24 cellular contexts compared by ENCODE assay signal in genomic region chr10:73635781-73636180, GRCh38. TPM values are rescaled to one million over a fixed set of nuclear protein-coding genes. Genes with fewer than 3 reads are reported as not detected.
"Had no signal": no experiment of that assay in that cellular context is flagged by ENCODE, and none has a peak within 500 bp of the region (broad histone marks: within the 10 kb centered on the region; RNA-seq: fewer than 3 reads in every experiment).

No MANE protein-coding gene starts in this region.

- H3K9me3 ChIP-seq: esophagus muscularis mucosa, spleen, thoracic aorta, vagina had no signal

- H3K27ac ChIP-seq: brain microvascular endothelial cell, dorsolateral prefrontal cortex, esophagus muscularis mucosa, spleen, thoracic aorta, vagina had no signal

- FAIRE-seq: colon, frontal cortex, islet of Langerhans had no signal

- H3K4me3 ChIP-seq: dorsolateral prefrontal cortex, esophagus muscularis mucosa, spleen, thoracic aorta, vagina had no signal

- H3K27me3 ChIP-seq: brain microvascular endothelial cell, dorsolateral prefrontal cortex, esophagus muscularis mucosa, spleen, vagina had no signal

- DNase-seq: activated CD4-positive, alpha-beta T cell treated with anti-CD3 and anti-CD28 coated beads, Interleukin-2, amount 10 ng/mL, durations not matched to agents 24 days and 14 days; activated CD4-positive, CD25-positive, alpha-beta regulatory T cell; activated CD8-positive, alpha-beta T cell treated with anti-CD3 and anti-CD28 coated beads for 36 hours; activated T-cell treated with anti-CD3 and anti-CD28 coated beads, Interleukin-2, amount 50 U/mL, for 1 hour; aorta; brain microvascular endothelial cell; central memory CD4-positive, alpha-beta T cell; dorsolateral prefrontal cortex; effector memory CD8-positive, alpha-beta T cell; left cardiac atrium; midbrain; spleen; stimulated activated CD4-positive, alpha-beta T cell treated with anti-CD3 and anti-CD28 coated beads, Interleukin-4, amount 100 ng/mL, for 24 hours; stimulated activated naive CD4-positive, alpha-beta T cell treated with Interleukin-2 at 50 U/mL for 16 hours; T1000 had no signal

- ATAC-seq: activated CD8-positive, alpha-beta T cell treated with anti-CD3 and anti-CD28 coated beads for 36 hours; activated naive CD4-positive, alpha-beta T cell treated with anti-CD3 and anti-CD28 coated beads, Interleukin-2, amount 50 U/mL, for 72 hours; effector memory CD8-positive, alpha-beta T cell; left cardiac atrium had no signal

- H3K36me3 ChIP-seq: brain microvascular endothelial cell, esophagus muscularis mucosa, spleen, thoracic aorta, vagina had no signal

- H3K4me1 ChIP-seq: esophagus muscularis mucosa, spleen, vagina had no signal

RNA-seq across cellular contexts. Expression of gene MYOZ1, which starts 5.5 kb away (rescaled TPM):
- total RNA-seq: activated CD4-positive, alpha-beta T cell treated with anti-CD3 and anti-CD28 coated beads, Interleukin-2, amount 10 ng/mL, durations not matched to agents 24 days and 14 days; activated CD8-positive, alpha-beta T cell treated with anti-CD3 and anti-CD28 coated beads for 36 hours; activated naive CD4-positive, alpha-beta T cell treated with anti-CD3 and anti-CD28 coated beads, Interleukin-2, amount 50 U/mL, for 72 hours; natural killer cell treated with Interleukin-12 subunit alpha and Interleukin-12 subunit beta and Interleukin-15 and Interleukin-18, amount 100 ng/mL, for 72 hours; vagina had no signal

RNA-seq across cellular contexts. Expression of gene SYNPO2L, which starts 20.0 kb away (rescaled TPM):
- total RNA-seq: activated CD8-positive, alpha-beta T cell treated with anti-CD3 and anti-CD28 coated beads for 36 hours; activated naive CD4-positive, alpha-beta T cell treated with anti-CD3 and anti-CD28 coated beads, Interleukin-2, amount 50 U/mL, for 72 hours; esophagus muscularis mucosa; frontal cortex; natural killer cell treated with Interleukin-12 subunit alpha and Interleukin-12 subunit beta and Interleukin-15 and Interleukin-18, amount 100 ng/mL, for 72 hours; renal cortical epithelial cell; thoracic aorta had no signal
